ENCODE assay signal across 1 cellular context in the genomic region with DNA sequence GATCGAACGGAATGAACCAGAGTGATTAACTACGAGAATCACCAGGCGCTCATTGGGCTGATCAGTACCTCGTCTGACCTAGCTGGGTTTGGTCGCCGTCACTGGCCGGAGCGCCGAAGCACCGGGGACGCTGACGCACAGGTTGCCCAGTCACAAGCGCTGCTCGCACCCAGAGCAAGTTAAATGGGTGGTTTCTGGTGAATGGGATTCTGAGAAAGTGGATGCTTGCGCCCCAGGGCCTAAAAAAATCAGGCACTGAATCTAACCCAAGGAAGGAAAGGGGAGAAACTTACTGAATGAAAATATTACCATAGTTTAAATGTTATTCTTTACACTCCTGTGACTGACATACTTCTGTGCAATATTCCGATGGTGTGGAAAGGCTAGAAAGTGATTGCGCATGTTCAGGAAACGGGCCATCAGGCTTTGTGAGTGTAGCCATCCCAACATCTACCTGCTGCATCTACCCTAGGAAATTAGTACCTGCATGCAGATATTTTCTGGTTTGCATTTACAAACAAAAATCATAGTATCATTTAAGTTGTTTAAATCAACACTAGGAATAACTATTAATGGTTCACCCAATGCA.
TF ChIP-seq lines count a peak whose summit lies in the region.

No MANE protein-coding gene starts in this region.

TF ChIP-seq in HepG2, 621 proteins besides CTCF, POLR2A, EP300 and RAD21 (continued from another document and continues in another):
- TF ChIP-seq PRDM10 (CRISPR knock-in tag; IDR thresholded peaks at IDR 0.05; ENCODE audit: low read depth), result no peak
- TF ChIP-seq NKX3-1 (CRISPR knock-in tag; IDR thresholded peaks at IDR 0.05), result no peak
- TF ChIP-seq ZFP1 (CRISPR knock-in tag; IDR thresholded peaks at IDR 0.05), result no peak
- TF ChIP-seq ZNF816 (CRISPR knock-in tag; IDR thresholded peaks at IDR 0.05; ENCODE audit: borderline replicate concordance), result 0 out of 2 replicates have a peak, but pooled peaks have one; percentile 19
- peak; percentile 51; the same call in 1 of the 2 replicates for TF ChIP-seq ARID4A (CRISPR knock-in tag; IDR thresholded peaks at IDR 0.05; ENCODE audit: borderline replicate concordance)
- TF ChIP-seq RBM39 (IDR thresholded peaks at IDR 0.05; ENCODE audit: low read depth, low read length, poor library complexity, severe bottlenecking), result no peak
- no peak for TF ChIP-seq ARNT (IDR thresholded peaks at IDR 0.05)
- peak; percentile 77 for TF ChIP-seq HNRNPLL (IDR thresholded peaks at IDR 0.05; ENCODE audit: low read depth, low read length, poor library complexity, severe bottlenecking)
- no peak for TF ChIP-seq XBP1 (CRISPR knock-in tag; IDR thresholded peaks at IDR 0.05)
- TF ChIP-seq, protein P1, sequence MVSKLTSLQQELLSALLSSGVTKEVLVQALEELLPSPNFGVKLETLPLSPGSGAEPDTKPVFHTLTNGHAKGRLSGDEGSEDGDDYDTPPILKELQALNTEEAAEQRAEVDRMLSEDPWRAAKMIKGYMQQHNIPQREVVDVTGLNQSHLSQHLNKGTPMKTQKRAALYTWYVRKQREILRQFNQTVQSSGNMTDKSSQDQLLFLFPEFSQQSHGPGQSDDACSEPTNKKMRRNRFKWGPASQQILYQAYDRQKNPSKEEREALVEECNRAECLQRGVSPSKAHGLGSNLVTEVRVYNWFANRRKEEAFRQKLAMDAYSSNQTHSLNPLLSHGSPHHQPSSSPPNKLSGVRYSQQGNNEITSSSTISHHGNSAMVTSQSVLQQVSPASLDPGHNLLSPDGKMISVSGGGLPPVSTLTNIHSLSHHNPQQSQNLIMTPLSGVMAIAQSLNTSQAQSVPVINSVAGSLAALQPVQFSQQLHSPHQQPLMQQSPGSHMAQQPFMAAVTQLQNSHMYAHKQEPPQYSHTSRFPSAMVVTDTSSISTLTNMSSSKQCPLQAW (CRISPR knock-in tag; IDR thresholded peaks at IDR 0.05), result peak; percentile 1
- no peak for TF ChIP-seq TCF7 (IDR thresholded peaks at IDR 0.05; ENCODE audit: low read depth)
- TF ChIP-seq, protein P2, sequence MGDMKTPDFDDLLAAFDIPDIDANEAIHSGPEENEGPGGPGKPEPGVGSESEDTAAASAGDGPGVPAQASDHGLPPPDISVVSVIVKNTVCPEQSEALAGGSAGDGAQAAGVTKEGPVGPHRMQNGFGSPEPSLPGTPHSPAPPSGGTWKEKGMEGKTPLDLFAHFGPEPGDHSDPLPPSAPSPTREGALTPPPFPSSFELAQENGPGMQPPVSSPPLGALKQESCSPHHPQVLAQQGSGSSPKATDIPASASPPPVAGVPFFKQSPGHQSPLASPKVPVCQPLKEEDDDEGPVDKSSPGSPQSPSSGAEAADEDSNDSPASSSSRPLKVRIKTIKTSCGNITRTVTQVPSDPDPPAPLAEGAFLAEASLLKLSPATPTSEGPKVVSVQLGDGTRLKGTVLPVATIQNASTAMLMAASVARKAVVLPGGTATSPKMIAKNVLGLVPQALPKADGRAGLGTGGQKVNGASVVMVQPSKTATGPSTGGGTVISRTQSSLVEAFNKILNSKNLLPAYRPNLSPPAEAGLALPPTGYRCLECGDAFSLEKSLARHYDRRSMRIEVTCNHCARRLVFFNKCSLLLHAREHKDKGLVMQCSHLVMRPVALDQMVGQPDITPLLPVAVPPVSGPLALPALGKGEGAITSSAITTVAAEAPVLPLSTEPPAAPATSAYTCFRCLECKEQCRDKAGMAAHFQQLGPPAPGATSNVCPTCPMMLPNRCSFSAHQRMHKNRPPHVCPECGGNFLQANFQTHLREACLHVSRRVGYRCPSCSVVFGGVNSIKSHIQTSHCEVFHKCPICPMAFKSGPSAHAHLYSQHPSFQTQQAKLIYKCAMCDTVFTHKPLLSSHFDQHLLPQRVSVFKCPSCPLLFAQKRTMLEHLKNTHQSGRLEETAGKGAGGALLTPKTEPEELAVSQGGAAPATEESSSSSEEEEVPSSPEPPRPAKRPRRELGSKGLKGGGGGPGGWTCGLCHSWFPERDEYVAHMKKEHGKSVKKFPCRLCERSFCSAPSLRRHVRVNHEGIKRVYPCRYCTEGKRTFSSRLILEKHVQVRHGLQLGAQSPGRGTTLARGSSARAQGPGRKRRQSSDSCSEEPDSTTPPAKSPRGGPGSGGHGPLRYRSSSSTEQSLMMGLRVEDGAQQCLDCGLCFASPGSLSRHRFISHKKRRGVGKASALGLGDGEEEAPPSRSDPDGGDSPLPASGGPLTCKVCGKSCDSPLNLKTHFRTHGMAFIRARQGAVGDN (CRISPR knock-in tag; IDR thresholded peaks at IDR 0.05), result peak; percentile 94
- peak; percentile 60 for TF ChIP-seq PHF8 (CRISPR knock-in tag; IDR thresholded peaks at IDR 0.05)
- no peak for TF ChIP-seq ZNF260 (CRISPR knock-in tag; IDR thresholded peaks at IDR 0.05; ENCODE audit: borderline replicate concordance, low read depth)
- TF ChIP-seq CREB1 (IDR thresholded peaks at IDR 0.05), result peak; percentile 39; the same call in 1 of the 2 replicates
- TF ChIP-seq CREB1 (CRISPR knock-in tag; IDR thresholded peaks at IDR 0.05), result no peak
- no peak for TF ChIP-seq ZNF773 (CRISPR knock-in tag; IDR thresholded peaks at IDR 0.05; ENCODE audit: borderline replicate concordance)
- no peak for TF ChIP-seq SIX4 (CRISPR knock-in tag; IDR thresholded peaks at IDR 0.05)
- TF ChIP-seq, protein P3, sequence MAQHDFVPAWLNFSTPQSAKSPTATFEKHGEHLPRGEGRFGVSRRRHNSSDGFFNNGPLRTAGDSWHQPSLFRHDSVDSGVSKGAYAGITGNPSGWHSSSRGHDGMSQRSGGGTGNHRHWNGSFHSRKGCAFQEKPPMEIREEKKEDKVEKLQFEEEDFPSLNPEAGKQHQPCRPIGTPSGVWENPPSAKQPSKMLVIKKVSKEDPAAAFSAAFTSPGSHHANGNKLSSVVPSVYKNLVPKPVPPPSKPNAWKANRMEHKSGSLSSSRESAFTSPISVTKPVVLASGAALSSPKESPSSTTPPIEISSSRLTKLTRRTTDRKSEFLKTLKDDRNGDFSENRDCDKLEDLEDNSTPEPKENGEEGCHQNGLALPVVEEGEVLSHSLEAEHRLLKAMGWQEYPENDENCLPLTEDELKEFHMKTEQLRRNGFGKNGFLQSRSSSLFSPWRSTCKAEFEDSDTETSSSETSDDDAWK (CRISPR knock-in tag; IDR thresholded peaks at IDR 0.05), result no peak
- TF ChIP-seq ZMAT3 (CRISPR knock-in tag; conservative IDR thresholded peaks at IDR 0.05), result 0 out of 2 replicates have a peak, but pooled peaks have one; percentile 61
- TF ChIP-seq ZFP82 (CRISPR knock-in tag; IDR thresholded peaks at IDR 0.05; ENCODE audit: borderline replicate concordance), result 0 out of 2 replicates have a peak, but pooled peaks have one; percentile 48
- peak; percentile 56 for TF ChIP-seq FOSL2 (CRISPR knock-in tag; IDR thresholded peaks at IDR 0.05)
- no peak for TF ChIP-seq TOPORS (CRISPR knock-in tag; IDR thresholded peaks at IDR 0.05)
- peak; percentile 18; the same call in 1 of the 2 replicates for TF ChIP-seq ZNF879 (CRISPR knock-in tag; IDR thresholded peaks at IDR 0.05)
- TF ChIP-seq NR2C2 (CRISPR knock-in tag; IDR thresholded peaks at IDR 0.05; ENCODE audit: borderline replicate concordance), result 0 out of 2 replicates have a peak, but pooled peaks have one; percentile 10
- peak; percentile 48; the same call in 1 of the 2 replicates for TF ChIP-seq PITX1 (CRISPR knock-in tag; IDR thresholded peaks at IDR 0.05)
- TF ChIP-seq ZNF607 (CRISPR knock-in tag; IDR thresholded peaks at IDR 0.05; ENCODE audit: borderline replicate concordance), result no peak
- no peak for TF ChIP-seq ZNF724P (CRISPR knock-in tag; IDR thresholded peaks at IDR 0.05; ENCODE audit: borderline replicate concordance)
- TF ChIP-seq, protein P4, sequence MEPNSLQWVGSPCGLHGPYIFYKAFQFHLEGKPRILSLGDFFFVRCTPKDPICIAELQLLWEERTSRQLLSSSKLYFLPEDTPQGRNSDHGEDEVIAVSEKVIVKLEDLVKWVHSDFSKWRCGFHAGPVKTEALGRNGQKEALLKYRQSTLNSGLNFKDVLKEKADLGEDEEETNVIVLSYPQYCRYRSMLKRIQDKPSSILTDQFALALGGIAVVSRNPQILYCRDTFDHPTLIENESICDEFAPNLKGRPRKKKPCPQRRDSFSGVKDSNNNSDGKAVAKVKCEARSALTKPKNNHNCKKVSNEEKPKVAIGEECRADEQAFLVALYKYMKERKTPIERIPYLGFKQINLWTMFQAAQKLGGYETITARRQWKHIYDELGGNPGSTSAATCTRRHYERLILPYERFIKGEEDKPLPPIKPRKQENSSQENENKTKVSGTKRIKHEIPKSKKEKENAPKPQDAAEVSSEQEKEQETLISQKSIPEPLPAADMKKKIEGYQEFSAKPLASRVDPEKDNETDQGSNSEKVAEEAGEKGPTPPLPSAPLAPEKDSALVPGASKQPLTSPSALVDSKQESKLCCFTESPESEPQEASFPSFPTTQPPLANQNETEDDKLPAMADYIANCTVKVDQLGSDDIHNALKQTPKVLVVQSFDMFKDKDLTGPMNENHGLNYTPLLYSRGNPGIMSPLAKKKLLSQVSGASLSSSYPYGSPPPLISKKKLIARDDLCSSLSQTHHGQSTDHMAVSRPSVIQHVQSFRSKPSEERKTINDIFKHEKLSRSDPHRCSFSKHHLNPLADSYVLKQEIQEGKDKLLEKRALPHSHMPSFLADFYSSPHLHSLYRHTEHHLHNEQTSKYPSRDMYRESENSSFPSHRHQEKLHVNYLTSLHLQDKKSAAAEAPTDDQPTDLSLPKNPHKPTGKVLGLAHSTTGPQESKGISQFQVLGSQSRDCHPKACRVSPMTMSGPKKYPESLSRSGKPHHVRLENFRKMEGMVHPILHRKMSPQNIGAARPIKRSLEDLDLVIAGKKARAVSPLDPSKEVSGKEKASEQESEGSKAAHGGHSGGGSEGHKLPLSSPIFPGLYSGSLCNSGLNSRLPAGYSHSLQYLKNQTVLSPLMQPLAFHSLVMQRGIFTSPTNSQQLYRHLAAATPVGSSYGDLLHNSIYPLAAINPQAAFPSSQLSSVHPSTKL (CRISPR knock-in tag; IDR thresholded peaks at IDR 0.05), result 0 out of 2 replicates have a peak, but pooled peaks have one; percentile 24
- no peak for TF ChIP-seq TOE1 (CRISPR knock-in tag; IDR thresholded peaks at IDR 0.05)
- TF ChIP-seq RNF219 (CRISPR knock-in tag; IDR thresholded peaks at IDR 0.05), result no peak
